In genomic region chr14:94322648-94323570, GRCh38 we compare ENCODE assay signal across 15 cellular contexts. TPM values are rescaled to one million over a fixed set of nuclear protein-coding genes. Genes with fewer than 3 reads are reported as not detected.
DNase-seq lines count a peak whose midpoint lies in the region; ATAC-seq and TF ChIP-seq lines count a peak whose summit lies in the region.
"Had no signal": no experiment of that assay in that cellular context is flagged by ENCODE, and none has a peak within 500 bp of the region (broad histone marks: within the 10 kb centered on the region; RNA-seq: fewer than 3 reads in every experiment).

Gene SERPINA6, minus strand, starts transcription at chr14:94323336. Its CDS starts 8,688 bp downstream, at chr14:94314648.

- no peaks in the 10 kb centered on the region for H3K9me2 ChIP-seq in PC-3 (replicated peaks; ENCODE audit: low read length)

- TF ChIP-seq CTCF in astrocyte of the cerebellum (IDR thresholded peaks at IDR 0.05; ENCODE audit: low read depth, low read length, missing control alignments): no peak
- TF ChIP-seq CTCF in kidney epithelial cell (IDR thresholded peaks at IDR 0.05; ENCODE audit: insufficient read depth, low read length, poor library complexity, severe bottlenecking): no peak
- no peak for TF ChIP-seq CTCF in PC-3 (conservative IDR thresholded peaks at IDR 0.05; ENCODE audit: low read depth, low read length)

- H3K9me3 Mint-ChIP-seq in stimulated activated effector memory CD8-positive, alpha-beta T cell treated with anti-CD3 and anti-CD28 coated beads, Interleukin-12 subunit alpha, Interleukin-12 subunit beta, amount 100 ng/mL, for 72 hours: no peaks in the 10 kb centered on the region

- in situ Hi-C loops in astrocyte of the cerebellum (cut with HindIII; ENCODE audit: low sequenced_read_pairs): no loop called here

- H3K27ac ChIP-seq in PC-3 (ENCODE audit: low read length): no peak within 1 kb of the TSS
- H3K27ac ChIP-seq: 22Rv1, ovary had no signal

- H4K20me1 ChIP-seq in PC-3 (ENCODE audit: low read length): no peaks in the 10 kb centered on the region

- ATAC-seq in stimulated activated effector memory CD8-positive, alpha-beta T cell treated with anti-CD3 and anti-CD28 coated beads, Interleukin-12 subunit alpha, Interleukin-12 subunit beta, amount 100 ng/mL, for 72 hours: peak; percentile 32
- ATAC-seq in PC-3 (no peak), GM19455 (IDR thresholded peaks at IDR 0.05; ENCODE audit: unreplicated experiment) (no peak)
- ATAC-seq: activated CD4-positive, alpha-beta T cell treated with anti-CD3 and anti-CD28 coated beads for 36 hours had no signal

- H3K4me1 Mint-ChIP-seq in stimulated activated effector memory CD8-positive, alpha-beta T cell treated with anti-CD3 and anti-CD28 coated beads, Interleukin-12 subunit alpha, Interleukin-12 subunit beta, amount 100 ng/mL, for 72 hours: no peaks in the 10 kb centered on the region
- H3K4me1 Mint-ChIP-seq: activated CD4-positive, alpha-beta T cell treated with anti-CD3 and anti-CD28 coated beads for 36 hours had no signal

- H3K4me1 ChIP-seq in PC-3 (ENCODE audit: insufficient read depth, low read length): no peaks in the 10 kb centered on the region

- no peak within 1 kb of the TSS for H3K4me3 ChIP-seq in astrocyte of the cerebellum (ENCODE audit: low read depth, low read length)
- no peak within 1 kb of the TSS for H3K4me3 ChIP-seq in kidney epithelial cell (ENCODE audit: low read depth, low read length)
- H3K4me3 ChIP-seq in PC-3 (ENCODE audit: low read length): no peak within 1 kb of the TSS
- H3K4me3 ChIP-seq: ovary had no signal

- no peak within 1 kb of the TSS for H2AFZ ChIP-seq in PC-3 (ENCODE audit: low read length)

- no peaks in the 10 kb centered on the region for H3K79me2 ChIP-seq in PC-3 (ENCODE audit: low read length)

- DNase-seq in NCI-H1417 (lab: John Stamatoyannopoulos, UW) (peak in 2 of 3 experiments; percentile 36 to 63), NCI-H1417 treated with DMSO at 0.1 percent for 48 hours (lab: John Stamatoyannopoulos, UW) (no peak), astrocyte of the cerebellum (ENCODE audit: low read depth) (peak; percentile 68), kidney epithelial cell (ENCODE audit: low read depth) (peak; percentile 75), PC-3 (no peak), NCI-H510A (lab: John Stamatoyannopoulos, UW) (no peak)
- no peak for DNase-seq in stimulated activated effector memory CD8-positive, alpha-beta T cell treated with anti-CD3 and anti-CD28 coated beads, Interleukin-12 subunit alpha, Interleukin-12 subunit beta, amount 100 ng/mL, for 72 hours (ENCODE audit: low spot score in 2 of 2)
- DNase-seq: activated CD4-positive, alpha-beta T cell treated with anti-CD3 and anti-CD28 coated beads for 36 hours; activated naive CD4-positive, alpha-beta T cell; effector CD8-positive, alpha-beta T cell; NCI-H2171 treated with DMSO at 0.1 percent for 48 hours had no signal

- CTCF ChIA-PET in PC-3 (lab: Charles Lee): no interaction called here

- H3K27me3 ChIP-seq in kidney epithelial cell (ENCODE audit: control insufficient read depth, insufficient read depth, low read length) (no peaks in the 10 kb centered on the region), PC-3 (ENCODE audit: low read length) (no peaks in the 10 kb centered on the region)
- H3K27me3 ChIP-seq: ovary had no signal

- H3K36me3 ChIP-seq in kidney epithelial cell (ENCODE audit: control insufficient read depth, insufficient read depth, low read length): no peaks in the 10 kb centered on the region
- no peaks in the 10 kb centered on the region for H3K36me3 ChIP-seq in PC-3 (ENCODE audit: low read depth, low read length)
- H3K36me3 ChIP-seq: ovary had no signal

- POLR2A ChIA-PET in PC-3 (lab: Charles Lee; ENCODE audit: unreplicated experiment): no interaction called here

- no peak within 1 kb of the TSS for H3K9ac ChIP-seq in PC-3 (ENCODE audit: low read length)

- intact Hi-C loops in PC-3 (cut with micrococcal nuclease): no loop called here

- H3K27ac Mint-ChIP-seq in stimulated activated effector memory CD8-positive, alpha-beta T cell treated with anti-CD3 and anti-CD28 coated beads, Interleukin-12 subunit alpha, Interleukin-12 subunit beta, amount 100 ng/mL, for 72 hours: no peak within 1 kb of the TSS
- H3K27ac Mint-ChIP-seq: activated CD4-positive, alpha-beta T cell treated with anti-CD3 and anti-CD28 coated beads for 36 hours had no signal

- no peaks in the 10 kb centered on the region for H3F3A ChIP-seq in PC-3 (ENCODE audit: low read length, unreplicated experiment)

- no peak within 1 kb of the TSS for H3K4me2 ChIP-seq in PC-3 (ENCODE audit: low read length)

- H3K36me3 Mint-ChIP-seq in stimulated activated effector memory CD8-positive, alpha-beta T cell treated with anti-CD3 and anti-CD28 coated beads, Interleukin-12 subunit alpha, Interleukin-12 subunit beta, amount 100 ng/mL, for 72 hours: no peaks in the 10 kb centered on the region

- no peaks in the 10 kb centered on the region for H3K9me3 ChIP-seq in PC-3 (ENCODE audit: low read length)
- H3K9me3 ChIP-seq: ovary had no signal

- no peak within 1 kb of the TSS for H3K4me3 Mint-ChIP-seq in stimulated activated effector memory CD8-positive, alpha-beta T cell treated with anti-CD3 and anti-CD28 coated beads, Interleukin-12 subunit alpha, Interleukin-12 subunit beta, amount 100 ng/mL, for 72 hours
- H3K4me3 Mint-ChIP-seq: activated CD4-positive, alpha-beta T cell treated with anti-CD3 and anti-CD28 coated beads for 36 hours had no signal

- no TSS peak for BruUV-seq in PC-3 (replicated peaks; lab: Mats Ljungman, UMichigan)

RNA-seq across cellular contexts. Expression of gene SERPINA6, which starts in this region (rescaled TPM):
- total RNA-seq in kidney epithelial cell: 0.07 TPM in 1 of 2 replicates, not detected in the other
- not detected in 2 replicates for total RNA-seq in PC-3 (2014; rRNA removed)
- total RNA-seq: activated CD4-positive, alpha-beta T cell treated with anti-CD3 and anti-CD28 coated beads for 36 hours; urinary bladder had no signal

Comparison
In these comparisons a context has a peak if more than half of its experiments do, and no peak if none do; other contexts are left out.
1. DNase-seq: peak in NCI-H1417 (2 of 3) and astrocyte of the cerebellum (single experiment); none in NCI-H1417 treated with DMSO at 0.1 percent for 48 hours (single experiment), stimulated activated effector memory CD8-positive, alpha-beta T cell treated with anti-CD3 and anti-CD28 coated beads, Interleukin-12 subunit alpha, Interleukin-12 subunit beta, amount 100 ng/mL, for 72 hours (0 of 2), PC-3 (single experiment) and NCI-H510A (single experiment).
2. Peak in DNase-seq in kidney epithelial cell; RNA of the gene not detected or under 1 TPM.